In genomic region chr3:141530133-141530768, GRCh38 we compare ENCODE assay signal across 1 cellular context.
TF ChIP-seq lines count a peak whose summit lies in the region.

No MANE protein-coding gene starts in this region.

TF ChIP-seq in IMR-90, 13 proteins besides CTCF, POLR2A, EP300 and RAD21:
- TF ChIP-seq FOS (IDR thresholded peaks at IDR 0.05; ENCODE audit: low read depth, low read length) (0 out of 2 replicates have a peak, but pooled peaks have one; percentile 8), CEBPB (IDR thresholded peaks at IDR 0.05; ENCODE audit: low read depth, low read length) (peak; percentile 90), MXI1 (IDR thresholded peaks at IDR 0.05; ENCODE audit: borderline replicate concordance, low read depth, low read length) (no peak)
TF ChIP-seq in IMR-90: peak in this region for 2.
